Comparison of ENCODE assay signal across 21 cellular contexts in the genomic region with DNA sequence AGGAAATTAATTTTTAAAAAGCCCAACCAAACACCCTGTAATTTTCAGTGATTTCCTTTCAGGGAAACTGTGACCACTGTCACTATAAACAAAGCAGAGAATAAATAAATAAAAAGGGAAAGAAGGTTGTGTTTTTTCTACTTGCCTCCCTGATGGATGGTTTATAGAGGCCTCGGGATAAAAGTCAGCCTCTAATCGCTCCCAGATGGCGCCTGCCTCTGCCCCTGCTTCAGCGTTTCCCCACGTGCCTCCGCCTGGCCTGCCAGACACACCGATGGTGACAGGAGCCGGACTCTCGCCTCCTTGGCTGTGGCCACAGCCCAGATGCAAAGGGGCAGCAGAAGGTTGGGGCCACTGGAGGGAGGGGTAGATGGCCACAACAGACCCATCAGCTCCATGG.
DNase-seq lines count a peak whose midpoint lies in the region; TF ChIP-seq lines count a peak whose summit lies in the region.
"Had no signal": no experiment of that assay in that cellular context is flagged by ENCODE, and none has a peak within 500 bp of the region (broad histone marks: within the 10 kb centered on the region; RNA-seq: fewer than 3 reads in every experiment).

No MANE protein-coding gene starts in this region.

- WGBS in neuronal stem cell (ENCODE audit: extremely low coverage in 2 of 2, insufficient read length in 2 of 2, insufficient replicate concordance in 1 of 2), 2 donors = no CpG with 5 or more reads among the region's 9 CpGs
- WGBS in sigmoid colon, 2 donors = 80 to 81% methylated on average over 9 of the region's 9 CpGs

- H3K4ac ChIP-seq in neuronal stem cell (ENCODE audit: low read length) = no peak overlapping the region

- no peaks in the 10 kb centered on the region for H3K9me3 ChIP-seq in WERI-Rb-1 (ENCODE audit: severe bottlenecking)
- H3K9me3 ChIP-seq in neuronal stem cell (replicated peaks in 1 of 2; ENCODE audit: control insufficient read depth in 2 of 2, insufficient read depth in 1 of 2, low read depth in 1 of 2, low read length in 2 of 2) = peaks cover 0 to 8% of the 10 kb centered on the region in 2 donors
- H3K9me3 ChIP-seq in sigmoid colon = no peaks in the 10 kb centered on the region
- H3K9me3 ChIP-seq: BLaER1, HAP-1 had no signal

- no peak overlapping the region for H4K8ac ChIP-seq in neuronal stem cell (ENCODE audit: low read depth, low read length)

- no peak overlapping the region for H3K23ac ChIP-seq in neuronal stem cell (ENCODE audit: low read depth, low read length, poor library complexity)

- H3K79me1 ChIP-seq in neuronal stem cell (ENCODE audit: low read depth, low read length) = no peaks in the 10 kb centered on the region

- no peak overlapping the region for H2BK120ac ChIP-seq in neuronal stem cell (ENCODE audit: low read depth, low read length)

- intact Hi-C loops in sigmoid colon (cut with DNase I) = no loop called here

- H3K14ac ChIP-seq in neuronal stem cell (ENCODE audit: low read length) = peak overlapping the region; percentile 50

- H3K36me3 ChIP-seq in WERI-Rb-1 (no peaks in the 10 kb centered on the region), neuronal stem cell (replicated peaks in 1 of 2; ENCODE audit: control insufficient read depth in 2 of 2, insufficient read depth in 2 of 2, low read length in 2 of 2) (no peaks in the 10 kb centered on the region), sigmoid colon (no peaks in the 10 kb centered on the region)
- H3K36me3 ChIP-seq: BLaER1, HAP-1 had no signal

- H3K18ac ChIP-seq in neuronal stem cell (ENCODE audit: low read length) = peak overlapping the region; percentile 64

- H3K4me2 ChIP-seq in neuronal stem cell (ENCODE audit: insufficient read depth, low read length, poor library complexity, severe bottlenecking) = no peak overlapping the region
- H3K4me2 ChIP-seq: BLaER1, KMS-11 had no signal

- H3K4me3 ChIP-seq in AG10803 (ENCODE audit: low read length) (no peak overlapping the region), WERI-Rb-1 (ENCODE audit: low read depth, low read length) (no peak overlapping the region), neuronal stem cell (ENCODE audit: low read length in 2 of 2) (no peak overlapping the region), sigmoid colon (no peak overlapping the region)
- H3K4me3 ChIP-seq: BLaER1, GM12878, GM23248, HAP-1 had no signal

- H3K27ac ChIP-seq in WERI-Rb-1 (peak overlapping the region; percentile 86), neuronal stem cell (replicated peaks; ENCODE audit: low read length) (no peak overlapping the region), sigmoid colon (no peak overlapping the region)
- H3K27ac ChIP-seq: BLaER1, GM23248, KMS-11 had no signal

- TF ChIP-seq POLR2A in sigmoid colon (IDR thresholded peaks at IDR 0.05) = no peak

- H2BK5ac ChIP-seq in neuronal stem cell (ENCODE audit: low read length) = no peak overlapping the region

- H3K4me1 ChIP-seq in neuronal stem cell (ENCODE audit: control insufficient read depth in 2 of 2, insufficient read depth in 1 of 2, low read depth in 1 of 2, low read length in 2 of 2) (peaks cover 7 to 12% of the 10 kb centered on the region in 2 donors), sigmoid colon (no peaks in the 10 kb centered on the region)
- H3K4me1 ChIP-seq: BLaER1, HAP-1 had no signal

- H3K27me3 ChIP-seq in WERI-Rb-1 (ENCODE audit: insufficient read depth, low read depth, severe bottlenecking) (no peaks in the 10 kb centered on the region), neuronal stem cell (ENCODE audit: control insufficient read depth in 3 of 3, insufficient read depth in 3 of 3, low read depth in 1 of 3, low read length in 3 of 3) (no peaks in the 10 kb centered on the region), sigmoid colon (no peaks in the 10 kb centered on the region)
- H3K27me3 ChIP-seq: BLaER1 had no signal

- peak overlapping the region; percentile 39 for H2BK15ac ChIP-seq in neuronal stem cell (ENCODE audit: low read length)

- TF ChIP-seq EP300 in sigmoid colon (IDR thresholded peaks at IDR 0.05) = no peak

- no peak for TF ChIP-seq CTCF in AG10803 (conservative IDR thresholded peaks at IDR 0.05; ENCODE audit: low read length)
- no peak for TF ChIP-seq CTCF in WERI-Rb-1 (IDR thresholded peaks at IDR 0.05; ENCODE audit: low read depth, low read length)
- no peak for TF ChIP-seq CTCF in sigmoid colon (IDR thresholded peaks at IDR 0.05)

- no peak overlapping the region for H4K91ac ChIP-seq in neuronal stem cell (ENCODE audit: low read depth, low read length, poor library complexity)

- peak overlapping the region; percentile 22 for H2AK5ac ChIP-seq in neuronal stem cell (ENCODE audit: low read depth, low read length)

- no peak overlapping the region for H2AFZ ChIP-seq in neuronal stem cell (ENCODE audit: low read length)
- H2AFZ ChIP-seq: GM23248 had no signal

- H3K9ac ChIP-seq in neuronal stem cell (ENCODE audit: low read depth, low read length, poor library complexity) = no peak overlapping the region
- H3K9ac ChIP-seq: BLaER1, GM23248, KMS-11 had no signal

- DNase-seq in AG10803 (ENCODE audit: low read depth) = peak; percentile 35
- DNase-seq in M059J (ENCODE audit: low read depth) = peak; percentile 65
- DNase-seq in WERI-Rb-1 = peak; percentile 69
- DNase-seq in neuronal stem cell (ENCODE audit: low spot score) = no peak
- no peak for DNase-seq in Ammon's horn (ENCODE audit: low spot score)
- DNase-seq in sigmoid colon = no peak
- DNase-seq in activated naive CD4-positive, alpha-beta T cell (lab: John Stamatoyannopoulos, UW) = no peak
- no peak for DNase-seq in NCI-H2029 (lab: John Stamatoyannopoulos, UW)
- DNase-seq: CD4-positive, alpha-beta T cell; COR-L47; DMS79; GM23248; MV-4-11; NCI-H1105 treated with DMSO at 0.1 percent for 48 hours; NCI-H2081 treated with DMSO at 0.1 percent for 48 hours; NCI-H2171 treated with DMSO at 0.1 percent for 48 hours; SW 1271 had no signal

- H2BK12ac ChIP-seq in neuronal stem cell (ENCODE audit: low read length) = peak overlapping the region; percentile 95

Comparison
In these comparisons a context has a peak if more than half of its experiments do, and no peak if none do; other contexts are left out.
1. DNase-seq: peak in AG10803 (single experiment), M059J (single experiment) and WERI-Rb-1 (single experiment); none in neuronal stem cell (single experiment), Ammon's horn (single experiment), sigmoid colon (single experiment), activated naive CD4-positive, alpha-beta T cell (0 of 4) and NCI-H2029 (single experiment).